In genomic region chr1:109151146-109151545, GRCh38 we compare ENCODE assay signal across 9 cellular contexts. TPM values are rescaled to one million over a fixed set of nuclear protein-coding genes. Genes with fewer than 3 reads are reported as not detected.
DNase-seq lines count a peak whose midpoint lies in the region; ATAC-seq and TF ChIP-seq lines count a peak whose summit lies in the region.
"Had no signal": no experiment of that assay in that cellular context is flagged by ENCODE, and none has a peak within 500 bp of the region (broad histone marks: within the 10 kb centered on the region; RNA-seq: fewer than 3 reads in every experiment).

No MANE protein-coding gene starts in this region.

- H3K4me1 ChIP-seq in breast epithelium (peaks cover 0 to 11% of the 10 kb centered on the region in 2 donors), testis (peaks cover 12% of the 10 kb centered on the region)

- ATAC-seq in HG03460 (IDR thresholded peaks at IDR 0.05; ENCODE audit: unreplicated experiment) (no peak), GM21737 (IDR thresholded peaks at IDR 0.05; ENCODE audit: unreplicated experiment) (no peak), GM21528 (IDR thresholded peaks at IDR 0.05; ENCODE audit: low FRiP score, unreplicated experiment) (no peak)

- DNase-seq in NCI-H2029 (lab: John Stamatoyannopoulos, UW): peak; percentile 59
- no peak for DNase-seq in NCI-H2029 treated with DMSO at 0.1 percent for 48 hours (lab: John Stamatoyannopoulos, UW)
- DNase-seq in breast epithelium (ENCODE audit: low spot score in 2 of 2): peak in 1 of 2 donors; percentile 27
- DNase-seq in kidney glomerular epithelial cell (lab: John Stamatoyannopoulos, UW): peak; percentile 70
- DNase-seq in testis: peak; percentile 51

- no peaks in the 10 kb centered on the region for H3K27me3 ChIP-seq in breast epithelium
- no peaks in the 10 kb centered on the region for H3K27me3 ChIP-seq in testis

- TF ChIP-seq POLR2A in breast epithelium (IDR thresholded peaks at IDR 0.05) (no peak), testis (IDR thresholded peaks at IDR 0.05) (no peak)

- intact Hi-C loops in breast epithelium (cut with DNase I; ENCODE audit: low total_unique reads) (loop anchor here (5.0 kb wide), 1 partner anchor 826 kb away; no protein-coding TSS in a partner anchor), testis (cut with DNase I; ENCODE audit: low total_unique reads) (no loop called here)

- H3K36me3 ChIP-seq in breast epithelium (no peaks in the 10 kb centered on the region), testis (ENCODE audit: low read depth, missing control alignments) (no peaks in the 10 kb centered on the region)
- H3K36me3 ChIP-seq: thoracic aorta had no signal

- TF ChIP-seq CTCF in breast epithelium (IDR thresholded peaks at IDR 0.05) (no peak), testis (IDR thresholded peaks at IDR 0.05) (no peak)

- WGBS in testis, 2 donors: 63 to 73% methylated on average over 3 of the region's 3 CpGs

- H3K9me3 ChIP-seq in breast epithelium: no peaks in the 10 kb centered on the region
- no peaks in the 10 kb centered on the region for H3K9me3 ChIP-seq in testis
- H3K9me3 ChIP-seq: thoracic aorta had no signal

- H3K27ac ChIP-seq in breast epithelium (peak overlapping the region; percentile 79 to 81), testis (no peak overlapping the region)
- H3K27ac ChIP-seq: thoracic aorta had no signal

- H3K4me3 ChIP-seq in breast epithelium (no peak overlapping the region), testis (no peak overlapping the region)
- H3K4me3 ChIP-seq: thoracic aorta had no signal

RNA-seq across cellular contexts. Expression of gene ELAPOR1, which starts 37.2 kb away (rescaled TPM):
- total RNA-seq in breast epithelium: 100 to 1,000 TPM in 2 of 3 donors, under 1 TPM in 1; 0.64 to 220 (median 202) TPM
- total RNA-seq in testis: 10 to 100 TPM; 31.2 to 47.8 TPM
- polyA plus RNA-seq in testis (ENCODE audit: insufficient read depth, low read depth, low replicate concordance): 82.3 TPM

Comparison
In these comparisons a context has a peak if more than half of its experiments do, and no peak if none do; other contexts are left out.
1. H3K27ac ChIP-seq: peak in breast epithelium (2 of 2); none in testis (0 of 2).